8 cellular contexts compared by ENCODE assay signal in the genomic region with DNA sequence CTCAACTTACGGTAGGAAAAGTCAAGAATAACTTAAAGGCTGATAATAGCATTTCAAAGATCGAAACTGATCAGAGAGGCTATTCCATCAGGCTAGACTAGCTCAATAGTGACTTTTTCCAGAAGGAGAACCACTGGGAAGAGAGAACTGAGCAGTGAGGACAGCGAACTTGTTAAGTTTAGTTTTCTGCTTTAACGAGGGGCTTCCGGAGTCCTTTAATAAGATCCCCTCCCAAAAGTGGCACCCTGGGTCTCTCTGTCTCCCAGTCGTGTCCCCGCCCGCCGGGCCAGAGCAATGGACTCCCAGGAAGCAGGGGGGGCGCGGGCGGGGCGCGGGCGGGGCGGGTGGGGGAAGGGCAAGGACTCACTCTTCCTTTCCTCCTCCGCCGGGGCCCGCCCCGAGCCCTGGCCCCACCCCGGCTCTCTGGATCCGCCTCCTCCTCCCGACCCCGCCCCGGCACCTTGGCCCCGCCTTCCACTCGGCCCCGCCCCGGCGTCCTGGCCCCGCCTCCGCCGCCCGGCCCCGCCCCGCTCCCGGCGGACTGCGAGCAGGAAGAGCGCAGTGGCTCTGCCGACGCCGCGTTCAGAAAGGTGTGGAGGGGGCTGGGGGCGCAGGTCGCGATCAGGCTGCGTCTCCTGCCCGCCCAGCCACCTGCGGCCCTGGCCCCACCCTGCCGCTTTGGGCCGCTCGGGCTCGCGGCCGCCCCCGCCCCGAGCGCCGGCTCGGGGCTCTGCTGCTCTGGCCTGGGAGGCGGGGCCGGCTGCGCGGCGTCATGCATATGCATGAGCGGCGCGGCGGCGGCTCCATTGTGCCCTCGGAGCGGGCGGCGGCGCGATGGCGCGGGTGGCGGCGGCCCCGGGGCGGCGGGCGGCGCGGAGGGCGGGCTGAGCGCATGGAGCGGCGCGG. TPM values are rescaled to one million over a fixed set of nuclear protein-coding genes. Genes with fewer than 3 reads are reported as not detected.
DNase-seq lines count a peak whose midpoint lies in the region; ATAC-seq, FAIRE-seq and TF ChIP-seq lines count a peak whose summit lies in the region.

A gene with protein sequence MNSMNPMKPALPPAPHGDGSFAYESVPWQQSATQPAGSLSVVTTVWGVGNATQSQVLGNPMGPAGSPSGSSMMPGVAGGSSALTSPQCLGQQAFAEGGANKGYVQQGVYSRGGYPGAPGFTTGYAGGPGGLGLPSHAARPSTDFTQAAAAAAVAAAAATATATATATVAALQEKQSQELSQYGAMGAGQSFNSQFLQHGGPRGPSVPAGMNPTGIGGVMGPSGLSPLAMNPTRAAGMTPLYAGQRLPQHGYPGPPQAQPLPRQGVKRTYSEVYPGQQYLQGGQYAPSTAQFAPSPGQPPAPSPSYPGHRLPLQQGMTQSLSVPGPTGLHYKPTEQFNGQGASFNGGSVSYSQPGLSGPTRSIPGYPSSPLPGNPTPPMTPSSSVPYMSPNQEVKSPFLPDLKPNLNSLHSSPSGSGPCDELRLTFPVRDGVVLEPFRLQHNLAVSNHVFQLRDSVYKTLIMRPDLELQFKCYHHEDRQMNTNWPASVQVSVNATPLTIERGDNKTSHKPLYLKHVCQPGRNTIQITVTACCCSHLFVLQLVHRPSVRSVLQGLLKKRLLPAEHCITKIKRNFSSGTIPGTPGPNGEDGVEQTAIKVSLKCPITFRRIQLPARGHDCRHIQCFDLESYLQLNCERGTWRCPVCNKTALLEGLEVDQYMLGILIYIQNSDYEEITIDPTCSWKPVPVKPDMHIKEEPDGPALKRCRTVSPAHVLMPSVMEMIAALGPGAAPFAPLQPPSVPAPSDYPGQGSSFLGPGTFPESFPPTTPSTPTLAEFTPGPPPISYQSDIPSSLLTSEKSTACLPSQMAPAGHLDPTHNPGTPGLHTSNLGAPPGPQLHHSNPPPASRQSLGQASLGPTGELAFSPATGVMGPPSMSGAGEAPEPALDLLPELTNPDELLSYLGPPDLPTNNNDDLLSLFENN (plus strand): TSS at position 806 of the 906 bp plus-strand sequence. CDS start 7,403 bp downstream, outside the sequence.

- FAIRE-seq in pancreas (lab: Jason Lieb, UNC) = no peak

- no peaks in the 10 kb centered on the region for H3K9me3 ChIP-seq in pancreas
- H3K9me3 ChIP-seq in thymus (ENCODE audit: control insufficient read depth) = no peaks in the 10 kb centered on the region

- H3K4me1 ChIP-seq in pancreas = peaks cover 0 to 21% (median 6%) of the 10 kb centered on the region in 3 donors
- H3K4me1 ChIP-seq in thymus (ENCODE audit: control insufficient read depth, insufficient read depth, low read length) = peaks cover 29% of the 10 kb centered on the region

- H3K27ac ChIP-seq in pancreas = peak within 1 kb of the TSS; percentile 93 to 98 (median 96)
- H3K27ac ChIP-seq in thymus (ENCODE audit: low read depth) = peak within 1 kb of the TSS; percentile 99

- TF ChIP-seq POLR2A in GM10847 (IDR thresholded peaks at IDR 0.05; ENCODE audit: extremely low read depth, insufficient read length) = peak; percentile 69

- DNase-seq in NCI-H1417 (lab: John Stamatoyannopoulos, UW) (peak; percentile 82 to 97 (median 95)), SW480 (ENCODE audit: low spot score) (peak; percentile 92), Right ventricle myocardium inferior (ENCODE audit: missing footprints) (peak; percentile 98), pancreas (peak; percentile 88 to 99 (median 94))
- DNase-seq in activated naive CD8-positive, alpha-beta T cell treated with anti-CD3 and anti-CD28 coated beads, Interleukin-2, amount 50 U/mL, for 16 hours (ENCODE audit: low read depth, low spot score) = peak; percentile 79

- intact Hi-C loops in Right ventricle myocardium inferior (cut with DNase I) = loop anchor here (2.0 to 5.0 kb wide), 2 partner anchors 49 to 99 kb away; a partner anchor contains a TSS
- intact Hi-C loops in pancreas (cut with DNase I) = no loop called here

- TF ChIP-seq CTCF in pancreas (IDR thresholded peaks at IDR 0.05) = no peak

- H3K27me3 ChIP-seq in pancreas (no peaks in the 10 kb centered on the region), thymus (ENCODE audit: control insufficient read depth, insufficient read depth) (no peaks in the 10 kb centered on the region)

- H3K4me3 ChIP-seq in pancreas (peak within 1 kb of the TSS; percentile 59 to 97 (median 74)), thymus (ENCODE audit: low read length) (peak within 1 kb of the TSS; percentile 86)

- H3K36me3 ChIP-seq in pancreas = no peaks in the 10 kb centered on the region
- no peaks in the 10 kb centered on the region for H3K36me3 ChIP-seq in thymus (ENCODE audit: control insufficient read depth, insufficient read depth)

- WGBS in pancreas, 2 donors = 0 to 1% methylated on average over 41 to 92 of the region's 92 CpGs
- 2% methylated on average over 92 of the region's 92 CpGs for WGBS in thymus

- ATAC-seq in HG02642 (IDR thresholded peaks at IDR 0.05; ENCODE audit: poor library complexity, unreplicated experiment) (peak; percentile 75), Right ventricle myocardium inferior (peak; percentile 98), pancreas (peak; percentile 96 to 99 (median 98))

RNA-seq across cellular contexts. Expression of the gene that starts here (rescaled TPM):
- total RNA-seq in Right ventricle myocardium inferior (62.2 TPM), pancreas (10 to 100 TPM; 38.4 to 83.3 (median 49.3) TPM)
- polyA plus RNA-seq in pancreas (100 to 1,000 TPM in 1 of 2 donors, 10 to 100 TPM in 1; 81.4 to 199 TPM), thymus (74.1 TPM)

Comparison
In these comparisons a context has a peak if more than half of its experiments do, and no peak if none do; other contexts are left out.
1. Peak in every context shown above with its lines: DNase-seq, ATAC-seq, H3K4me3 ChIP-seq and H3K27ac ChIP-seq.